ENCODE assay signal across 1 cellular context in genomic region chr1:71046891-71047634, GRCh38.
TF ChIP-seq lines count a peak whose summit lies in the region.

No MANE protein-coding gene starts in this region.

TF ChIP-seq in GM12878, 131 proteins besides CTCF, POLR2A, EP300 and RAD21 (continued from another document):
- no peak for TF ChIP-seq ATF3 (IDR thresholded peaks at IDR 0.05; ENCODE audit: borderline replicate concordance, extremely low read depth, low read depth, low read length)
- TF ChIP-seq YBX1 (IDR thresholded peaks at IDR 0.05): no peak
- TF ChIP-seq PAX8 (IDR thresholded peaks at IDR 0.05): no peak
- TF ChIP-seq BMI1 (IDR thresholded peaks at IDR 0.05; ENCODE audit: borderline replicate concordance): no peak
- no peak for TF ChIP-seq KDM1A (IDR thresholded peaks at IDR 0.05; ENCODE audit: borderline replicate concordance)
- TF ChIP-seq IKZF1 (conservative IDR thresholded peaks at IDR 0.05): no peak
- TF ChIP-seq HSF1 (IDR thresholded peaks at IDR 0.05; ENCODE audit: low read depth, low read length): no peak
- TF ChIP-seq KAT2A (conservative IDR thresholded peaks at IDR 0.05; ENCODE audit: control insufficient read depth, low read depth, low read length): no peak
- TF ChIP-seq USF1 (IDR thresholded peaks at IDR 0.05; ENCODE audit: borderline replicate concordance, extremely low read length, insufficient read depth, low read depth, low read length): no peak
- TF ChIP-seq PAX5 (IDR thresholded peaks at IDR 0.05; ENCODE audit: borderline replicate concordance, low read depth, low read length): no peak
- no peak for TF ChIP-seq ZNF274 (IDR thresholded peaks at IDR 0.05; ENCODE audit: insufficient read depth, insufficient read length)
- TF ChIP-seq MEF2B (IDR thresholded peaks at IDR 0.05; ENCODE audit: partially characterized antibody, poor library complexity, severe bottlenecking): no peak
- TF ChIP-seq CUX1 (IDR thresholded peaks at IDR 0.05; ENCODE audit: insufficient replicate concordance, low read depth, low read length): no peak
- TF ChIP-seq ASH2L (IDR thresholded peaks at IDR 0.05; ENCODE audit: borderline replicate concordance, low read depth): no peak
- no peak for TF ChIP-seq RAD51 (IDR thresholded peaks at IDR 0.05)
